ENCODE assay signal across 25 cellular contexts in genomic region chr6:105257350-105257749, GRCh38.
DNase-seq lines count a peak whose midpoint lies in the region; ATAC-seq lines count a peak whose summit lies in the region.
"Had no signal": no experiment of that assay in that cellular context is flagged by ENCODE, and none has a peak within 500 bp of the region (broad histone marks: within the 10 kb centered on the region; RNA-seq: fewer than 3 reads in every experiment).

No MANE protein-coding gene starts in this region.

- DNase-seq in NCI-H510A treated with DMSO at 0.1 percent for 48 hours (lab: John Stamatoyannopoulos, UW) (peak; percentile 22), NCI-H510A (lab: John Stamatoyannopoulos, UW) (no peak), M059J (ENCODE audit: low read depth) (peak; percentile 12), left kidney (ENCODE audit: low read depth, low spot score) (peak; percentile 7), NCI-H1436 (lab: John Stamatoyannopoulos, UW) (no peak), NCI-H2029 treated with DMSO at 0.1 percent for 48 hours (lab: John Stamatoyannopoulos, UW) (no peak)
- no peak for DNase-seq in stimulated activated naive CD4-positive, alpha-beta T cell (lab: John Stamatoyannopoulos, UW)
- DNase-seq: activated CD4-positive, alpha-beta T cell treated with anti-CD3 and anti-CD28 coated beads for 4 hours; activated naive CD8-positive, alpha-beta T cell treated with anti-CD3 and anti-CD28 coated beads for 36 hours; BE2C; Caco-2; effector CD4-positive, alpha-beta T cell; gastrocnemius medialis; H7; IMR-90; mesenchymal stem cell; naive thymus-derived CD4-positive, alpha-beta T cell; NCI-H187; NCI-H524 treated with DMSO at 0.1 percent for 48 hours; pancreas; T-cell had no signal

- peak; percentile 49 for ATAC-seq in GM21528 (IDR thresholded peaks at IDR 0.05; ENCODE audit: low FRiP score, unreplicated experiment)
- ATAC-seq: A549; esophagus mucosa; naive thymus-derived CD4-positive, alpha-beta T cell; stimulated activated effector memory CD8-positive, alpha-beta T cell treated with anti-CD3 and anti-CD28 coated beads, Interleukin-12 subunit alpha, Interleukin-12 subunit beta, amount 100 ng/mL, for 72 hours; T-cell had no signal

Comparison
In these comparisons a context has a peak if more than half of its experiments do, and no peak if none do; other contexts are left out.
1. DNase-seq: peak in NCI-H510A treated with DMSO at 0.1 percent for 48 hours (single experiment), M059J (single experiment) and left kidney (single experiment); none in NCI-H510A (single experiment), NCI-H1436 (single experiment), stimulated activated naive CD4-positive, alpha-beta T cell (0 of 6) and NCI-H2029 treated with DMSO at 0.1 percent for 48 hours (single experiment).